Comparison of ENCODE assay signal across 21 cellular contexts in the genomic region with DNA sequence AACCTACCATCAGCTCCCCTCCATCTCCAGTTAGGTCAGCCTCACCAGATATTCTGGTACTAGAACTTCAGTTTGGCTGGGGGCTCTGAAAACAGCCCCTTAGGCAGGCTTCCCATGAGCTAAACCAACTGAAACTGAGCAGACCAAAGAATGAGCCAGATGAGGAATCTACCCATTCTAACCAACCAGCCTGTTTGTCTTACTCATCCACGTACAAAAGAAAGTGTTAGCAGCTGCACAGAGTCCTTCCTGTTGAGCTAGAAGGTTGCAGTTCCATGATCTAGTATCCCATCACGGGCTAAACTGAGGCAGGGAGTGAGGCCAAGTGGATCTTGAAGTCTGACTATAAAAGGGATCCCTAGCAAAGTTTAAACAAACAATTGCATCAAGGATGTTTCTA. TPM values are rescaled to one million over a fixed set of nuclear protein-coding genes. Genes with fewer than 3 reads are reported as not detected.
DNase-seq lines count a peak whose midpoint lies in the region; ATAC-seq, FAIRE-seq and TF ChIP-seq lines count a peak whose summit lies in the region.
"Had no signal": no experiment of that assay in that cellular context is flagged by ENCODE, and none has a peak within 500 bp of the region (broad histone marks: within the 10 kb centered on the region; RNA-seq: fewer than 3 reads in every experiment).

No MANE protein-coding gene starts in this region.

- H3K4me3 ChIP-seq in GM12865 (ENCODE audit: low read depth, low read length) (no peak overlapping the region), PC-3 (ENCODE audit: low read length) (no peak overlapping the region), endodermal cell (ENCODE audit: low read length) (no peak overlapping the region)
- H3K4me3 ChIP-seq: SJCRH30 had no signal

- H4K20me1 ChIP-seq in PC-3 (ENCODE audit: low read length): no peaks in the 10 kb centered on the region

- H3K9me2 ChIP-seq in PC-3 (replicated peaks; ENCODE audit: low read length): no peaks in the 10 kb centered on the region

- H3K79me2 ChIP-seq in PC-3 (ENCODE audit: low read length): no peaks in the 10 kb centered on the region

- 95% methylated on average over 2 of the region's 2 CpGs; no CpG with 5 or more reads in 1 of the 2 experiments for WGBS in endodermal cell (ENCODE audit: insufficient coverage in 1 of 2, insufficient read length in 1 of 2), 2 experiments

- TF ChIP-seq CTCF in GM12865 (IDR thresholded peaks at IDR 0.05; ENCODE audit: insufficient read depth, low read depth, low read length, missing control alignments): no peak
- no peak for TF ChIP-seq CTCF in PC-3 (conservative IDR thresholded peaks at IDR 0.05; ENCODE audit: low read depth, low read length)
- TF ChIP-seq CTCF in endodermal cell (conservative IDR thresholded peaks at IDR 0.05): no peak

- H3K4me1 ChIP-seq in PC-3 (ENCODE audit: insufficient read depth, low read length) (no peaks in the 10 kb centered on the region), endodermal cell (ENCODE audit: control insufficient read depth, insufficient read depth, low read length) (no peaks in the 10 kb centered on the region)
- H3K4me1 ChIP-seq: SJCRH30 had no signal

- POLR2A ChIA-PET in PC-3 (lab: Charles Lee; ENCODE audit: unreplicated experiment): no interaction called here

- TF ChIP-seq POLR2A in GM12892 (IDR thresholded peaks at IDR 0.05; ENCODE audit: low read depth, low read length): no peak

- no peak overlapping the region for H3K4me2 ChIP-seq in PC-3 (ENCODE audit: low read length)

- H3K9me3 ChIP-seq in PC-3 (ENCODE audit: low read length): no peaks in the 10 kb centered on the region
- H3K9me3 ChIP-seq in endodermal cell (ENCODE audit: control insufficient read depth, low read length): no peaks in the 10 kb centered on the region
- H3K9me3 ChIP-seq: SJCRH30 had no signal

- no peak overlapping the region for H2AFZ ChIP-seq in PC-3 (ENCODE audit: low read length)

- CTCF ChIA-PET in PC-3 (lab: Charles Lee): no interaction called here

- peaks cover 41% of the 10 kb centered on the region for H3K9me3 Mint-ChIP-seq in endodermal cell

- FAIRE-seq in GM12892 (lab: Jason Lieb, UNC): peak; percentile 70
- FAIRE-seq: H54, HTR-8/SVneo had no signal

- H3K27ac ChIP-seq in PC-3 (ENCODE audit: low read length): no peak overlapping the region
- H3K27ac ChIP-seq in endodermal cell (ENCODE audit: low read depth, low read length): no peak overlapping the region
- H3K27ac ChIP-seq: C4-2B, SJCRH30 had no signal

- H3K36me3 Mint-ChIP-seq in endodermal cell (ENCODE audit: low read depth): no peaks in the 10 kb centered on the region

- no peaks in the 10 kb centered on the region for H3K27me3 ChIP-seq in PC-3 (ENCODE audit: low read length)
- no peaks in the 10 kb centered on the region for H3K27me3 ChIP-seq in endodermal cell (ENCODE audit: control insufficient read depth, insufficient read depth, low read length, poor library complexity, severe bottlenecking)
- H3K27me3 ChIP-seq: SJCRH30 had no signal

- BruUV-seq in PC-3 (replicated peaks; lab: Mats Ljungman, UMichigan): no TSS peak

- no peak overlapping the region for H3K4me3 Mint-ChIP-seq in endodermal cell

- H3K27me3 Mint-ChIP-seq in endodermal cell (ENCODE audit: insufficient read depth): peaks cover 7% of the 10 kb centered on the region

- intact Hi-C loops in PC-3 (cut with micrococcal nuclease): no loop called here
- intact Hi-C loops in Right ventricle myocardium superior (cut with DNase I): no loop called here

- H3F3A ChIP-seq in PC-3 (ENCODE audit: low read length, unreplicated experiment): no peaks in the 10 kb centered on the region

- H3K27ac Mint-ChIP-seq in endodermal cell: no peak overlapping the region

- DNase-seq in GM12865 (ENCODE audit: low read depth) (peak; percentile 21), GM12892 (ENCODE audit: insufficient read length) (no peak), PC-3 (peak; percentile 1), endodermal cell (peak; percentile 7), Right ventricle myocardium superior (no peak)
- DNase-seq: AML-193, GDM1, IMR-90, NCI-H1417 treated with DMSO at 0.1 percent for 48 hours, NCI-H187 treated with DMSO at 0.1 percent for 48 hours, NCI-H2227 treated with DMSO at 0.1 percent for 48 hours, NCI-H510A treated with DMSO at 0.1 percent for 48 hours, NCI-H774, SJCRH30 had no signal

- H3K36me3 ChIP-seq in PC-3 (ENCODE audit: low read depth, low read length) (no peaks in the 10 kb centered on the region), endodermal cell (ENCODE audit: control insufficient read depth, insufficient read depth, low read length) (no peaks in the 10 kb centered on the region)
- H3K36me3 ChIP-seq: SJCRH30 had no signal

- H3K9ac ChIP-seq in PC-3 (ENCODE audit: low read length) (no peak overlapping the region), endodermal cell (ENCODE audit: extremely low read depth, low read length, poor library complexity, severe bottlenecking) (no peak overlapping the region)

- H3K4me1 Mint-ChIP-seq in endodermal cell: peaks cover 11% of the 10 kb centered on the region

- ATAC-seq in PC-3 (no peak), esophagus mucosa (no peak), Right ventricle myocardium superior (ENCODE audit: poor library complexity) (no peak), GM21619 (IDR thresholded peaks at IDR 0.05; ENCODE audit: unreplicated experiment) (no peak)

RNA-seq across cellular contexts. Expression of a gene that starts 17.5 kb away (rescaled TPM):
- polyA plus RNA-seq in GM12892 (2012; ENCODE audit: missing spikeins): not detected
- total RNA-seq in PC-3 (2014; rRNA removed) (not detected in 2 replicates), endodermal cell (not detected), esophagus mucosa (not detected), Right ventricle myocardium superior (not detected)
- polyA plus RNA-seq in endodermal cell (2013, experiment 1 of 2): not detected
- polyA plus RNA-seq in endodermal cell (2013, experiment 2 of 2): not detected
- total RNA-seq: IMR-90, MCF 10A, SJCRH30 had no signal
- polyA plus RNA-seq: IMR-90 had no signal

RNA-seq across cellular contexts. Expression of a gene that starts 20.0 kb away (rescaled TPM):
- 0.34 TPM for polyA plus RNA-seq in GM12892 (2012; ENCODE audit: missing spikeins)
- total RNA-seq in PC-3 (2014; rRNA removed) (not detected in 2 replicates), endodermal cell (not detected), esophagus mucosa (not detected), Right ventricle myocardium superior (not detected)
- polyA plus RNA-seq in endodermal cell (2013, experiment 1 of 2): not detected
- not detected for polyA plus RNA-seq in endodermal cell (2013, experiment 2 of 2)
- total RNA-seq: Daoy, IMR-90, MCF 10A, SJCRH30 had no signal
- polyA plus RNA-seq: IMR-90 had no signal

RNA-seq across cellular contexts. Expression of a gene that starts 25.3 kb away (rescaled TPM):
- not detected for polyA plus RNA-seq in GM12892 (2012; ENCODE audit: missing spikeins)
- total RNA-seq in PC-3 (2014; rRNA removed) (not detected in 2 replicates), endodermal cell (not detected), esophagus mucosa (not detected), Right ventricle myocardium superior (not detected)
- 0.18 TPM for polyA plus RNA-seq in endodermal cell (2013, experiment 1 of 2)
- 1.1 TPM for polyA plus RNA-seq in endodermal cell (2013, experiment 2 of 2)
- total RNA-seq: Daoy, IMR-90, SJCRH30 had no signal

RNA-seq across cellular contexts. Expression of a gene that starts 29.0 kb away (rescaled TPM):
- polyA plus RNA-seq in GM12892 (2012; ENCODE audit: missing spikeins): 21.4 TPM
- total RNA-seq in PC-3 (2014; rRNA removed) (21.7 and 25.9 TPM in 2 replicates), endodermal cell (10 to 100 TPM; 11.9 to 18.0 TPM), esophagus mucosa (14.6 TPM), Right ventricle myocardium superior (26.9 TPM)
- 12.6 TPM for polyA plus RNA-seq in endodermal cell (2013, experiment 1 of 2)
- 13.2 TPM for polyA plus RNA-seq in endodermal cell (2013, experiment 2 of 2)

Comparison
In these comparisons a context has a peak if more than half of its experiments do, and no peak if none do; other contexts are left out.
1. DNase-seq: peak in GM12865 (single experiment), PC-3 (single experiment) and endodermal cell (single experiment); none in GM12892 (single experiment) and Right ventricle myocardium superior (single experiment).